Comparison of ENCODE assay signal across 8 cellular contexts in the genomic region with DNA sequence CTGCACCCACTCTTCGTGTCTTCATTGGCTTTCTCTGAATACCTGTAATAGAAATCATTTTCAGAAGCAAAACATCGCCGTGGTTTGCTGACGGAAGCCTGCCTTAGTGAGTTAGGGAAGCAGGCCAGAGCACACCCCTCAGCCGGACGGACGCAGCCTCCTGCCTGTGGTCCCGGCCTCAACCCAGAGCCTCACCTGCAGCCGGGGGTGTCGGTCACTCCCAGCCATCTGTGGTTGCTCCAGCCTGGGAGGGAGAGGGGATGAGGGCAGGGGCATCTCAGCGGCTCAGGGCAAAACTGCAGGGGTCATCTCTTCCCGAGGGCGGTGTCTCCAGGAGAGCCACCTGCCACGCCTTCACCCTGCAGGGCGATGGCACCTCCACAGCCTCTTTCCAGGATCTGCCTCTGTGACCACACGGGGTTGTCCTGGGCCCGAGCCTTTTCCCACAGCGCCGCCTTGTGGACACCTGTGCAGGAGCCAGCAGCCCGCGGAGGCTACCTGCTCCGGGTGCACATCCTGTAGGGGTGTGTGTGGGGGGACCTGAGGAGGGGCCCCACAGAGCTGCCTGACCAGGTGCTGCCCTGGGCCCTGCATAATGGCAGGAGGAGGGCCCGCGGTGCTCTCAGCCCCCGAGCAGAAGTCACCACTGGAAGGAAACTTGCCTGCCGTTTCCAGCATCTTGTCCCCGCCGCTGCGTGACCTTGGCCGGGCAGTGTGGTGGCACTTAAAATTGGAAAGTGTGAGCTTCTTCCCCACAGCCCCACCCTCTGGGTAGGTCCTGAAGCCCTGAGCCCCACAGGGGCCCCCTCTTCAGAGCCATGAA. TPM values are rescaled to one million over a fixed set of nuclear protein-coding genes. Genes with fewer than 3 reads are reported as not detected.
DNase-seq lines count a peak whose midpoint lies in the region; ATAC-seq, FAIRE-seq and TF ChIP-seq lines count a peak whose summit lies in the region.

No MANE protein-coding gene starts in this region.

- no peak overlapping the region for H3K9ac ChIP-seq in keratinocyte (ENCODE audit: control insufficient read depth, extremely low read depth, insufficient read depth, low read length)

- H3K4me1 ChIP-seq in HEK293 (ENCODE audit: control insufficient read depth, insufficient read depth, low read length) (no peaks in the 10 kb centered on the region), body of pancreas (peaks cover 10% of the 10 kb centered on the region), keratinocyte (ENCODE audit: control insufficient read depth, extremely low read depth, insufficient read depth, low read length) (no peaks in the 10 kb centered on the region)

- no peaks in the 10 kb centered on the region for H3K9me3 ChIP-seq in HEK293 (ENCODE audit: control insufficient read depth, insufficient read depth, low read depth, low read length)
- no peaks in the 10 kb centered on the region for H3K9me3 ChIP-seq in body of pancreas
- H3K9me3 ChIP-seq in keratinocyte (ENCODE audit: control insufficient read depth, low read depth, low read length), result no peaks in the 10 kb centered on the region

- peak; percentile 82 for ATAC-seq in body of pancreas
- ATAC-seq in GM18861 (IDR thresholded peaks at IDR 0.05; ENCODE audit: unreplicated experiment), result no peak

- H3K79me2 ChIP-seq in keratinocyte (ENCODE audit: control insufficient read depth, insufficient read depth, low read length), result peaks cover 35% of the 10 kb centered on the region

- DNase-seq in NB4 (ENCODE audit: low read depth) (peak; percentile 72), body of pancreas (peak; percentile 76 to 83 (median 80)), keratinocyte (ENCODE audit: low read depth, low spot score) (no peak)
- DNase-seq in stimulated activated CD4-positive, alpha-beta T cell treated with anti-CD3 and anti-CD28 coated beads, Interleukin-1b, Interleukin-23, amount 100 ng/mL, for 24 hours (ENCODE audit: low read depth in 4 of 4, low spot score in 1 of 4), result peak; percentile 69 to 80 (median 73)

- no peak overlapping the region for H3K4me2 ChIP-seq in keratinocyte (ENCODE audit: control insufficient read depth, extremely low read depth, insufficient read depth, low read depth, low read length)

- CTCF ChIA-PET in HEK293 (lab: Yijun Ruan, JAX), result interaction anchor here (0.5 to 1.9 kb wide), 18 partner anchors 8 to 335 kb away, joined by 3 to 7 read pairs (median 4); no protein-coding TSS in a partner anchor

- H2AFZ ChIP-seq in keratinocyte (ENCODE audit: control insufficient read depth, low read length), result no peak overlapping the region

- peak; percentile 96 for TF ChIP-seq CTCF in GM12874 (IDR thresholded peaks at IDR 0.05; ENCODE audit: insufficient read depth, low read depth, low read length)
- TF ChIP-seq CTCF in HEK293 (tag by site-specific recombination; IDR thresholded peaks at IDR 0.05), result peak; percentile 84
- peak; percentile 96 for TF ChIP-seq CTCF in NB4 (IDR thresholded peaks at IDR 0.05; ENCODE audit: low read depth, low read length)
- peak; percentile 92 for TF ChIP-seq CTCF in VCaP (conservative IDR thresholded peaks at IDR 0.05)
- TF ChIP-seq CTCF in body of pancreas (IDR thresholded peaks at IDR 0.05), result peak; percentile 72 to 87 (median 85)
- TF ChIP-seq CTCF in keratinocyte (optimal IDR thresholded peaks at IDR 0.05 in 1 of 3, IDR thresholded peaks at IDR 0.05 in 1 of 3, conservative IDR thresholded peaks at IDR 0.05 in 1 of 3; ENCODE audit: extremely low read depth in 1 of 3, insufficient read depth in 2 of 3, low read length in 3 of 3), result peak; percentile 77 to 99 (median 89)

- no peak for FAIRE-seq in keratinocyte (lab: Jason Lieb, UNC)

- TF ChIP-seq POLR2A in NB4 (IDR thresholded peaks at IDR 0.05; ENCODE audit: extremely low read depth, insufficient read length) (no peak), body of pancreas (IDR thresholded peaks at IDR 0.05) (no peak)

- dilution Hi-C loops in keratinocyte (cut with MboI; ENCODE audit: extremely low pct_ligation_motif_present, low sequenced_read_pairs), result no loop called here

- H3K36me3 ChIP-seq in HEK293 (ENCODE audit: control insufficient read depth in 2 of 2, insufficient read depth in 1 of 2, low read length in 2 of 2) (peaks cover 16 to 52% of the 10 kb centered on the region in 2 experiments; a peak in 2 of 3 replicates), body of pancreas (replicated peaks in 1 of 2; ENCODE audit: insufficient read depth in 1 of 2, low read depth in 2 of 2) (peaks cover 6 to 19% of the 10 kb centered on the region in 2 donors), keratinocyte (ENCODE audit: control insufficient read depth in 2 of 2, extremely low read depth in 1 of 2, insufficient read depth in 2 of 2, low read length in 2 of 2) (peaks cover 7 to 35% of the 10 kb centered on the region in 2 experiments)

- no peaks in the 10 kb centered on the region for H3K27me3 ChIP-seq in body of pancreas
- no peaks in the 10 kb centered on the region for H3K27me3 ChIP-seq in keratinocyte (ENCODE audit: control insufficient read depth, extremely low read depth, insufficient read depth, low read length)

- POLR2A ChIA-PET in HEK293 (lab: Yijun Ruan, JAX), result no interaction called here

- H4K20me1 ChIP-seq in keratinocyte (ENCODE audit: control insufficient read depth, extremely low read depth, insufficient read depth, low read length), result peaks cover 9% of the 10 kb centered on the region

- 31 to 94% methylated on average over 8 to 22 of the region's 30 CpGs for WGBS in body of pancreas, 2 donors

- no peaks in the 10 kb centered on the region for H3K9me1 ChIP-seq in keratinocyte (ENCODE audit: control insufficient read depth, extremely low read depth, insufficient read depth, low read length)

- H3K27ac ChIP-seq in HEK293 (ENCODE audit: extremely low read depth, low read depth, low read length) (no peak overlapping the region), VCaP (no peak overlapping the region), body of pancreas (no peak overlapping the region), keratinocyte (ENCODE audit: control insufficient read depth, insufficient read depth, low read length) (no peak overlapping the region)

- H3K4me3 ChIP-seq in HEK293 (ENCODE audit: low read depth, low read length), result no peak overlapping the region
- no peak overlapping the region for H3K4me3 ChIP-seq in NB4 (ENCODE audit: low read depth, low read length)
- no peak overlapping the region for H3K4me3 ChIP-seq in body of pancreas
- no peak overlapping the region for H3K4me3 ChIP-seq in keratinocyte (ENCODE audit: control insufficient read depth in 2 of 3, extremely low read depth in 1 of 3, insufficient read depth in 2 of 3, low read depth in 1 of 3, low read length in 3 of 3)

- intact Hi-C loops in body of pancreas (cut with DNase I), result loop anchor here (10.0 kb wide), 1 partner anchor 139 kb away; no protein-coding TSS in a partner anchor

TF ChIP-seq in HEK293, 187 proteins besides CTCF, POLR2A, EP300 and RAD21:
- TF ChIP-seq ZNF2 (tag by site-specific recombination; IDR thresholded peaks at IDR 0.05), result peak; percentile 81
- TF ChIP-seq KLF1 (tag by site-specific recombination; IDR thresholded peaks at IDR 0.05), result peak; percentile 60
- no peak for TF ChIP-seq ZNF514 (tag by site-specific recombination; IDR thresholded peaks at IDR 0.05)
- 0 out of 2 replicates have a peak, but pooled peaks have one; percentile 39 for TF ChIP-seq ZIC2 (tag by site-specific recombination; IDR thresholded peaks at IDR 0.05)
- TF ChIP-seq GLIS1 (tag by site-specific recombination; IDR thresholded peaks at IDR 0.05), result peak; percentile 74
- peak; percentile 44; the same call in 1 of the 2 replicates for TF ChIP-seq KLF9 (tag by site-specific recombination; IDR thresholded peaks at IDR 0.05; ENCODE audit: low read depth)
- 0 out of 2 replicates have a peak, but pooled peaks have one; percentile 18 for TF ChIP-seq ZEB2 (tag by site-specific recombination; IDR thresholded peaks at IDR 0.05)
- TF ChIP-seq GLIS2 (tag by site-specific recombination; IDR thresholded peaks at IDR 0.05), result peak; percentile 71
- TF ChIP-seq, protein P1, sequence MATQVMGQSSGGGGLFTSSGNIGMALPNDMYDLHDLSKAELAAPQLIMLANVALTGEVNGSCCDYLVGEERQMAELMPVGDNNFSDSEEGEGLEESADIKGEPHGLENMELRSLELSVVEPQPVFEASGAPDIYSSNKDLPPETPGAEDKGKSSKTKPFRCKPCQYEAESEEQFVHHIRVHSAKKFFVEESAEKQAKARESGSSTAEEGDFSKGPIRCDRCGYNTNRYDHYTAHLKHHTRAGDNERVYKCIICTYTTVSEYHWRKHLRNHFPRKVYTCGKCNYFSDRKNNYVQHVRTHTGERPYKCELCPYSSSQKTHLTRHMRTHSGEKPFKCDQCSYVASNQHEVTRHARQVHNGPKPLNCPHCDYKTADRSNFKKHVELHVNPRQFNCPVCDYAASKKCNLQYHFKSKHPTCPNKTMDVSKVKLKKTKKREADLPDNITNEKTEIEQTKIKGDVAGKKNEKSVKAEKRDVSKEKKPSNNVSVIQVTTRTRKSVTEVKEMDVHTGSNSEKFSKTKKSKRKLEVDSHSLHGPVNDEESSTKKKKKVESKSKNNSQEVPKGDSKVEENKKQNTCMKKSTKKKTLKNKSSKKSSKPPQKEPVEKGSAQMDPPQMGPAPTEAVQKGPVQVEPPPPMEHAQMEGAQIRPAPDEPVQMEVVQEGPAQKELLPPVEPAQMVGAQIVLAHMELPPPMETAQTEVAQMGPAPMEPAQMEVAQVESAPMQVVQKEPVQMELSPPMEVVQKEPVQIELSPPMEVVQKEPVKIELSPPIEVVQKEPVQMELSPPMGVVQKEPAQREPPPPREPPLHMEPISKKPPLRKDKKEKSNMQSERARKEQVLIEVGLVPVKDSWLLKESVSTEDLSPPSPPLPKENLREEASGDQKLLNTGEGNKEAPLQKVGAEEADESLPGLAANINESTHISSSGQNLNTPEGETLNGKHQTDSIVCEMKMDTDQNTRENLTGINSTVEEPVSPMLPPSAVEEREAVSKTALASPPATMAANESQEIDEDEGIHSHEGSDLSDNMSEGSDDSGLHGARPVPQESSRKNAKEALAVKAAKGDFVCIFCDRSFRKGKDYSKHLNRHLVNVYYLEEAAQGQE (tag by site-specific recombination; IDR thresholded peaks at IDR 0.05), result no peak
- TF ChIP-seq ZNF654 (tag by site-specific recombination; IDR thresholded peaks at IDR 0.05; ENCODE audit: low read depth), result peak; percentile 52; the same call in 1 of the 2 replicates
- TF ChIP-seq ZNF169 (tag by site-specific recombination; IDR thresholded peaks at IDR 0.05), result no peak

RNA-seq across cellular contexts. Expression of a gene that starts 21.6 kb away (rescaled TPM):
- 10 to 100 TPM; 20.2 to 23.4 TPM for total RNA-seq in body of pancreas
- polyA plus RNA-seq in keratinocyte, result 11.9 to 31.6 TPM (median 12.6 TPM) in 3 replicates
- 10.2 TPM for polyA plus RNA-seq in keratinocyte (2011; ENCODE audit: low read depth)
- polyA plus RNA-seq in keratinocyte (2011; cell fraction: cytosol; rRNA removed), result 6.4 and 15.8 TPM in 2 replicates
- polyA plus RNA-seq in keratinocyte (2011; cell fraction: nucleus; rRNA removed), result 59.7 and 85.7 TPM in 2 replicates
- 17.8 and 18.5 TPM in 2 replicates for polyA plus RNA-seq in keratinocyte (2012; ENCODE audit: low replicate concordance)
- polyA minus RNA-seq in keratinocyte, result 7.6 to 12.4 TPM (median 11.3 TPM) in 3 replicates
- polyA minus RNA-seq in keratinocyte (2011; cell fraction: cytosol; rRNA and poly(A)+ RNA removed), result 24.2 TPM
- 35.5 and 42.9 TPM in 2 replicates for polyA minus RNA-seq in keratinocyte (2011; cell fraction: nucleus; rRNA and poly(A)+ RNA removed)
